ENCODE assay signal across 30 cellular contexts in the genomic region with DNA sequence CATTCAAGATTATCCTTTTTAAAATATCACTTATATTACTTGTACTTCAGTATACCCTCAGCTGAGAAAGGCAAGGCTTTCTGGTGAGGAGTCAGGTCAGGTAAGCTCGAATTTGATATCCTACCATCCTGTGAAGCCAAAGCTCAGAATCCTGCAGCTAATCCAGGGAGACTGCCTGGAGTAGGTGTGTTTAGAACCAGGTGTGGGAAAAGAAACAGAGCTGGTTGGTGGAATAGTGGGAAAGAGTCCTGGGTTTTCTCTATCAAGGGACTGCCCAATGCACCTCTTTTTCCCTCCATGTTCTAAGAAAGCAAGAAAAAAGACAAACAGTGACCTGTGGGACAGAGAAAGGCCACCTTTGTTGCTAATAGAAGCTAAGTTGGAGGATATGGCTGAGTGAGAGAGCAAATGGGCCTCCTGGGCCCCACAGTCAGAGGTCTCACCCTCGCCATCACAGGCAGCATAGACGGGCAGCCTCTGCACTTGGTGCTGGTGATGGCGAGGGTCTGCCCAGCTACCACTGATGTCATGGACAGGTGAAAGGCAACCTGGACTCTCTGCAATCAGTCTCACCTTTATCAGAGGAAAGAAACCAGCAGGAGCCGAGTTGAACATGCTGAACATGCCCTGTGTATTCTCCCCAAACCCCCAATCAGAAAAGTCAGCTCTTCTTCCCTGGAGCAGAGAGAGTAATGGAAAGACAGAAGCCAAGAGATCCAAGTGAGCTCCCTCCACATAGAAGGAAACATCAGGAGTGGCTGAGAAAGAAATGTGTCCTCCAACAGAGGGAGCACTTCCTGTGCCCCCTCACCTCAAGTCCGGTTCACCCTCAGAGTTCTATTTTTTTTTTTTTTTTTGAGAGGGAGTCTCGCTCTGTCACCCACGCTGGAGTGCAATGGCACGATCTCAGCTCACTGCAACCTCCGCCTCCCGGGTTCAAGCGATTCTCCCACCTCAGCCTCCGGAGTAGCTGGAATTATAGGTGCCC.
DNase-seq lines count a peak whose midpoint lies in the region; ATAC-seq and TF ChIP-seq lines count a peak whose summit lies in the region.
"Had no signal": no experiment of that assay in that cellular context is flagged by ENCODE, and none has a peak within 500 bp of the region (broad histone marks: within the 10 kb centered on the region; RNA-seq: fewer than 3 reads in every experiment).

No MANE protein-coding gene starts in this region.

- H3K4me3 Mint-ChIP-seq in glutamatergic neuron (ENCODE audit: unreplicated experiment) = no peak overlapping the region
- H3K4me3 Mint-ChIP-seq in T-cell = no peak overlapping the region
- H3K4me3 Mint-ChIP-seq: activated CD8-positive, alpha-beta T cell treated with anti-CD3 and anti-CD28 coated beads, Interleukin-2, amount 10 ng/mL, durations not matched to agents 7 days and 5 days; activated naive CD4-positive, alpha-beta T cell treated with anti-CD3 and anti-CD28 coated beads, Interleukin-2, amount 10 ng/mL, durations not matched to agents 7 days and 5 days; activated T-helper 17 cell treated with anti-CD3 and anti-CD28 coated beads, Interleukin-2, amount 50 U/mL, for 72 hours; CD4-positive, alpha-beta memory T cell; mesothelial cell of epicardium; naive thymus-derived CD4-positive, alpha-beta T cell; stimulated activated effector memory CD8-positive, alpha-beta T cell treated with anti-CD3 and anti-CD28 coated beads, Interleukin-12 subunit alpha, Interleukin-12 subunit beta, amount 100 ng/mL, for 72 hours had no signal

- H3K36me3 Mint-ChIP-seq in glutamatergic neuron (ENCODE audit: unreplicated experiment) = no peaks in the 10 kb centered on the region
- H3K36me3 Mint-ChIP-seq in T-cell = no peaks in the 10 kb centered on the region
- H3K36me3 Mint-ChIP-seq: activated naive CD4-positive, alpha-beta T cell treated with anti-CD3 and anti-CD28 coated beads, Interleukin-2, amount 10 ng/mL, durations not matched to agents 7 days and 5 days; CD4-positive, alpha-beta memory T cell; mesothelial cell of epicardium; naive thymus-derived CD4-positive, alpha-beta T cell; stimulated activated effector memory CD8-positive, alpha-beta T cell treated with anti-CD3 and anti-CD28 coated beads, Interleukin-12 subunit alpha, Interleukin-12 subunit beta, amount 100 ng/mL, for 72 hours had no signal

- TF ChIP-seq RAD21 in SK-N-SH (IDR thresholded peaks at IDR 0.05; ENCODE audit: low read length) = no peak

- no peak overlapping the region for H3K4me3 ChIP-seq in SK-N-SH (ENCODE audit: low read depth in 2 of 2, low read length in 1 of 2)
- H3K4me3 ChIP-seq in PC-3 (ENCODE audit: low read length) = no peak overlapping the region
- no peak overlapping the region for H3K4me3 ChIP-seq in retinal pigment epithelial cell (ENCODE audit: low read length)
- no peak overlapping the region for H3K4me3 ChIP-seq in adrenal gland
- H3K4me3 ChIP-seq: A549, dorsolateral prefrontal cortex, SK-N-MC, tibial nerve had no signal

- H3K9me3 Mint-ChIP-seq in glutamatergic neuron (ENCODE audit: unreplicated experiment) (no peaks in the 10 kb centered on the region), T-cell (no peaks in the 10 kb centered on the region)
- H3K9me3 Mint-ChIP-seq: activated naive CD4-positive, alpha-beta T cell treated with anti-CD3 and anti-CD28 coated beads, Interleukin-2, amount 10 ng/mL, durations not matched to agents 7 days and 5 days; activated T-helper 17 cell treated with anti-CD3 and anti-CD28 coated beads, Interleukin-2, amount 50 U/mL, for 72 hours; mesothelial cell of epicardium; stimulated activated effector memory CD8-positive, alpha-beta T cell treated with anti-CD3 and anti-CD28 coated beads, Interleukin-12 subunit alpha, Interleukin-12 subunit beta, amount 100 ng/mL, for 72 hours had no signal

- peaks cover 2% of the 10 kb centered on the region for H3K27me3 Mint-ChIP-seq in glutamatergic neuron (ENCODE audit: unreplicated experiment)
- H3K27me3 Mint-ChIP-seq in T-cell = peaks cover 2 to 8% of the 10 kb centered on the region in 2 donors
- H3K27me3 Mint-ChIP-seq: activated naive CD4-positive, alpha-beta T cell treated with anti-CD3 and anti-CD28 coated beads, Interleukin-2, amount 10 ng/mL, durations not matched to agents 7 days and 5 days had no signal

- H3K36me3 ChIP-seq in SK-N-SH (replicated peaks in 1 of 2; ENCODE audit: control insufficient read depth in 1 of 2, insufficient read depth in 2 of 2, low read length in 1 of 2) (no peaks in the 10 kb centered on the region), PC-3 (ENCODE audit: low read depth, low read length) (no peaks in the 10 kb centered on the region), adrenal gland (replicated peaks in 1 of 2) (no peaks in the 10 kb centered on the region)
- H3K36me3 ChIP-seq: brain microvascular endothelial cell, tibial nerve had no signal

- H3K4me1 Mint-ChIP-seq in glutamatergic neuron (ENCODE audit: low read depth, unreplicated experiment) = peaks cover 3% of the 10 kb centered on the region
- H3K4me1 Mint-ChIP-seq in T-cell = no peaks in the 10 kb centered on the region
- H3K4me1 Mint-ChIP-seq: activated naive CD4-positive, alpha-beta T cell treated with anti-CD3 and anti-CD28 coated beads, Interleukin-2, amount 10 ng/mL, durations not matched to agents 7 days and 5 days; activated T-helper 17 cell treated with anti-CD3 and anti-CD28 coated beads, Interleukin-2, amount 50 U/mL, for 72 hours; CD4-positive, alpha-beta memory T cell; naive thymus-derived CD4-positive, alpha-beta T cell; stimulated activated effector memory CD8-positive, alpha-beta T cell treated with anti-CD3 and anti-CD28 coated beads, Interleukin-12 subunit alpha, Interleukin-12 subunit beta, amount 100 ng/mL, for 72 hours had no signal

- H3K27ac ChIP-seq in SK-N-SH (ENCODE audit: low read depth in 2 of 2, low read length in 1 of 2) = no peak overlapping the region; a peak in 1 of 4 replicates
- H3K27ac ChIP-seq in PC-3 (ENCODE audit: low read length) = no peak overlapping the region
- H3K27ac ChIP-seq in adrenal gland = no peak overlapping the region
- H3K27ac ChIP-seq: A549, brain microvascular endothelial cell, dorsolateral prefrontal cortex, SK-N-MC, tibial nerve had no signal

- CTCF ChIA-PET in SK-N-SH (lab: Yijun Ruan, JAX) (interaction anchor here (1.0 to 1.5 kb wide), 4 partner anchors 55 to 286 kb away, joined by 3 to 5 read pairs (median 3); no protein-coding TSS in a partner anchor), PC-3 (lab: Charles Lee) (no interaction called here), T-cell (lab: Charles Lee) (interaction anchor here in 1 of 2 donors (0.7 kb wide), 1 partner anchor 1546 kb away, joined by 4 read pairs; no protein-coding TSS in a partner anchor)

- POLR2A ChIA-PET in SK-N-SH (lab: Yijun Ruan, JAX) (no interaction called here), PC-3 (lab: Charles Lee; ENCODE audit: unreplicated experiment) (no interaction called here), T-cell (lab: Charles Lee) (interaction anchor here in 1 of 2 donors (0.7 kb wide), 2 partner anchors 99 to 1894 kb away, joined by 4 to 7 read pairs; no protein-coding TSS in a partner anchor)

- H3K9me2 ChIP-seq in SK-N-SH (no peaks in the 10 kb centered on the region), PC-3 (replicated peaks; ENCODE audit: low read length) (no peaks in the 10 kb centered on the region)

- ATAC-seq in SK-N-SH treated with all-trans-retinoic acid at 6 μM for 48 hours (no peak), PC-3 (no peak), HG03521 (IDR thresholded peaks at IDR 0.05; ENCODE audit: unreplicated experiment) (no peak), T-cell (replicated peaks in 1 of 4) (no peak)
- ATAC-seq: A549; activated CD8-positive, alpha-beta T cell treated with anti-CD3 and anti-CD28 coated beads, Interleukin-2, amount 10 ng/mL, durations not matched to agents 7 days and 5 days; activated T-helper 17 cell treated with anti-CD3 and anti-CD28 coated beads, Interleukin-2, amount 50 U/mL, for 72 hours; left ventricle myocardium superior; naive thymus-derived CD4-positive, alpha-beta T cell; stimulated activated effector memory CD8-positive, alpha-beta T cell treated with anti-CD3 and anti-CD28 coated beads, Interleukin-12 subunit alpha, Interleukin-12 subunit beta, amount 100 ng/mL, for 72 hours had no signal

- H4K20me1 ChIP-seq in SK-N-SH (ENCODE audit: insufficient read depth) (no peaks in the 10 kb centered on the region), PC-3 (ENCODE audit: low read length) (no peaks in the 10 kb centered on the region)

- no peaks in the 10 kb centered on the region for H3K27me3 ChIP-seq in SK-N-SH (ENCODE audit: insufficient read depth)
- H3K27me3 ChIP-seq in PC-3 (ENCODE audit: low read length) = no peaks in the 10 kb centered on the region
- no peaks in the 10 kb centered on the region for H3K27me3 ChIP-seq in adrenal gland
- H3K27me3 ChIP-seq: brain microvascular endothelial cell, tibial nerve had no signal

- H3K4me1 ChIP-seq in SK-N-SH (ENCODE audit: control insufficient read depth in 1 of 2, insufficient read depth in 2 of 2, low read depth in 1 of 2, low read length in 1 of 2) (peaks cover 0 to 22% of the 10 kb centered on the region in 2 experiments; a peak in 1 of 4 replicates), PC-3 (ENCODE audit: insufficient read depth, low read length) (no peaks in the 10 kb centered on the region), adrenal gland (replicated peaks in 1 of 2) (peaks cover 0 to 3% of the 10 kb centered on the region in 2 donors)
- H3K4me1 ChIP-seq: A549 had no signal

- 58% methylated on average over 11 of the region's 13 CpGs for WGBS in SK-N-SH (ENCODE audit: low lambda C conversion rate)
- 83 to 91% (median 84%) methylated on average over 11 to 13 of the region's 13 CpGs for WGBS in adrenal gland, 4 donors

- H3K9ac ChIP-seq in SK-N-SH (no peak overlapping the region), PC-3 (ENCODE audit: low read length) (no peak overlapping the region)

- TF ChIP-seq CTCF in SK-N-SH (IDR thresholded peaks at IDR 0.05) = peak; percentile 30
- TF ChIP-seq CTCF in PC-3 (conservative IDR thresholded peaks at IDR 0.05; ENCODE audit: low read depth, low read length) = 0 out of 2 replicates have a peak, but pooled peaks have one; percentile 13
- peak; percentile 17 for TF ChIP-seq CTCF in glutamatergic neuron (IDR thresholded peaks at IDR 0.05; ENCODE audit: partially characterized antibody, unreplicated experiment)
- TF ChIP-seq CTCF in retinal pigment epithelial cell (conservative IDR thresholded peaks at IDR 0.05; ENCODE audit: low read depth, low read length) = peak; percentile 23
- no peak for TF ChIP-seq CTCF in adrenal gland (IDR thresholded peaks at IDR 0.05)

- DNase-seq in SK-N-SH = no peak
- DNase-seq in PC-3 = no peak
- DNase-seq in glutamatergic neuron = no peak
- DNase-seq in retinal pigment epithelial cell (ENCODE audit: low read depth) = no peak
- DNase-seq in adrenal gland = no peak
- DNase-seq in T-cell = no peak
- DNase-seq: activated CD4-positive, alpha-beta T cell treated with anti-CD3 and anti-CD28 coated beads for 1 hour; activated CD8-positive, alpha-beta T cell treated with anti-CD3 and anti-CD28 coated beads, Interleukin-2, amount 10 ng/mL, durations not matched to agents 7 days and 5 days; activated naive CD4-positive, alpha-beta T cell treated with anti-CD3 and anti-CD28 coated beads, Interleukin-2, amount 10 ng/mL, durations not matched to agents 7 days and 5 days; amniotic stem cell; brain microvascular endothelial cell; CD4-positive, alpha-beta memory T cell; cerebellar nuclear complex; DMS153; dorsolateral prefrontal cortex; left ventricle myocardium superior; naive thymus-derived CD4-positive, alpha-beta T cell; NCI-H1436 treated with DMSO at 0.1 percent for 48 hours; NCI-H2081 treated with DMSO at 0.1 percent for 48 hours; NCI-H226; NCI-H748 treated with DMSO at 0.1 percent for 48 hours; occipital lobe had no signal

- no TSS peak for BruUV-seq in PC-3 (replicated peaks; lab: Mats Ljungman, UMichigan)

- TF ChIP-seq POLR2A in adrenal gland (IDR thresholded peaks at IDR 0.05) = no peak

- H3K9me3 ChIP-seq in SK-N-SH (no peaks in the 10 kb centered on the region), PC-3 (ENCODE audit: low read length) (no peaks in the 10 kb centered on the region), adrenal gland (replicated peaks in 1 of 3) (no peaks in the 10 kb centered on the region)
- H3K9me3 ChIP-seq: A549, tibial nerve had no signal

- no peak overlapping the region for H3K4me2 ChIP-seq in SK-N-SH
- no peak overlapping the region for H3K4me2 ChIP-seq in PC-3 (ENCODE audit: low read length)
- H3K4me2 ChIP-seq: A549 had no signal

- no peak for TF ChIP-seq EP300 in SK-N-SH (IDR thresholded peaks at IDR 0.05; ENCODE audit: borderline replicate concordance in 1 of 2, low read depth in 1 of 2, low read length in 1 of 2)

- H3K27ac Mint-ChIP-seq in glutamatergic neuron (ENCODE audit: unreplicated experiment) (no peak overlapping the region), T-cell (no peak overlapping the region)
- H3K27ac Mint-ChIP-seq: activated CD8-positive, alpha-beta T cell treated with anti-CD3 and anti-CD28 coated beads, Interleukin-2, amount 10 ng/mL, durations not matched to agents 7 days and 5 days; activated naive CD4-positive, alpha-beta T cell treated with anti-CD3 and anti-CD28 coated beads, Interleukin-2, amount 10 ng/mL, durations not matched to agents 7 days and 5 days; activated T-helper 17 cell treated with anti-CD3 and anti-CD28 coated beads, Interleukin-2, amount 50 U/mL, for 72 hours; CD4-positive, alpha-beta memory T cell; mesothelial cell of epicardium; naive thymus-derived CD4-positive, alpha-beta T cell; stimulated activated effector memory CD8-positive, alpha-beta T cell treated with anti-CD3 and anti-CD28 coated beads, Interleukin-12 subunit alpha, Interleukin-12 subunit beta, amount 100 ng/mL, for 72 hours had no signal

- H2AFZ ChIP-seq in SK-N-SH (ENCODE audit: low read depth) = no peak overlapping the region
- no peak overlapping the region for H2AFZ ChIP-seq in PC-3 (ENCODE audit: low read length)

- H3K79me2 ChIP-seq in SK-N-SH (ENCODE audit: insufficient read depth) (no peaks in the 10 kb centered on the region), PC-3 (ENCODE audit: low read length) (no peaks in the 10 kb centered on the region)

- H3F3A ChIP-seq in SK-N-SH (replicated peaks; ENCODE audit: insufficient read depth) (no peaks in the 10 kb centered on the region), PC-3 (ENCODE audit: low read length, unreplicated experiment) (no peaks in the 10 kb centered on the region)

- intact Hi-C loops in PC-3 (cut with micrococcal nuclease) (no loop called here), adrenal gland (cut with DNase I) (no loop called here)

Comparison
In these comparisons a context has a peak if more than half of its experiments do, and no peak if none do; other contexts are left out.
1. CTCF ChIP-seq: peak in SK-N-SH (single experiment), PC-3 (single experiment), glutamatergic neuron (single experiment) and retinal pigment epithelial cell (single experiment); none in adrenal gland (0 of 6).